ENCODE assay signal across 9 cellular contexts in the genomic region with DNA sequence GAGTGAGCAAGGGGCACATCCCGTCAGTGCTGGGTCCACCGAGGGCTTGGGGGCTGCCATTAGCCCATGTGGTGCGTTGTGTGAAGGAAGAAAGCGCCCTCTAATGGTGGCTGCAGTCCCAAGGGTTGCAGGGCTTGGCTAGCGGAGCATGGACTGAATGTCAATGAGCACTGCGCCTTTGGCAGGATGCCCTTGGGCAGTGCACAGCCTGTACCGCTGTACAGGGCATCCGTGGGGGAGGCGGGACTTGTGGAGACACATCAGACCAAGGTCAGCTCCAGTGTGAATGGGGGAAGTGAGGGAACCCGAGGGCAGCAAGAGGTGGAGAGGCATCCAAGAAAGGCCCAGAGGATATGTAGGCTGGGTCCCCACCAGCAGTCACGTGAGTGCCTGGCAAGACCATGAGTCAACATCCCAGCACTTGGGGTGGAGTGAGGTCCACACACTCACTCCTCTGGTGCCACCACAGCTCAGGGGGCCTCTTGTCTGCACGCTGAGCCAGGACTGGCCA.
DNase-seq lines count a peak whose midpoint lies in the region; TF ChIP-seq lines count a peak whose summit lies in the region.
"Had no signal": no experiment of that assay in that cellular context is flagged by ENCODE, and none has a peak within 500 bp of the region (broad histone marks: within the 10 kb centered on the region; RNA-seq: fewer than 3 reads in every experiment).

No MANE protein-coding gene starts in this region.

- 71 to 85% methylated on average over 12 of the region's 12 CpGs for WGBS in lower leg skin, 2 donors

- intact Hi-C loops in lower leg skin (cut with DNase I; ENCODE audit: low total_unique reads), result no loop called here

- TF ChIP-seq RAD21 in Ishikawa (IDR thresholded peaks at IDR 0.05; ENCODE audit: low read depth), result peak; percentile 52

- H3K36me3 Mint-ChIP-seq in neural progenitor cell, result no peaks in the 10 kb centered on the region

- H3K4me3 ChIP-seq in astrocyte of the cerebellum (ENCODE audit: low read depth, low read length) (no peak overlapping the region), neural progenitor cell (no peak overlapping the region), lower leg skin (ENCODE audit: low read depth, poor library complexity, severe bottlenecking) (no peak overlapping the region)
- H3K4me3 ChIP-seq: skin epidermis, tibial artery had no signal

- peak; percentile 3 for TF ChIP-seq CTCF in astrocyte of the cerebellum (IDR thresholded peaks at IDR 0.05; ENCODE audit: low read depth, low read length, missing control alignments)
- TF ChIP-seq CTCF in neural progenitor cell (IDR thresholded peaks at IDR 0.05), result peak; percentile 35
- TF ChIP-seq CTCF in lower leg skin (IDR thresholded peaks at IDR 0.05), result no peak

- no peak overlapping the region for H3K9ac ChIP-seq in neural progenitor cell

- no peak for TF ChIP-seq POLR2A in lower leg skin (IDR thresholded peaks at IDR 0.05)

- H3K36me3 ChIP-seq in neural progenitor cell, result no peaks in the 10 kb centered on the region
- H3K36me3 ChIP-seq: tibial artery had no signal

- no peaks in the 10 kb centered on the region for H3K4me1 ChIP-seq in neural progenitor cell
- H3K4me1 ChIP-seq: tibial artery had no signal

- no peak overlapping the region for H3K4me2 ChIP-seq in neural progenitor cell

- peak; percentile 65 for DNase-seq in ELR (ENCODE audit: low read depth)
- DNase-seq in astrocyte of the cerebellum (ENCODE audit: low read depth), result no peak
- DNase-seq in neural progenitor cell (ENCODE audit: low spot score), result peak; percentile 26
- DNase-seq in HPDE6-E6E7 (ENCODE audit: extremely low spot score), result no peak
- DNase-seq in NCI-H1048 (lab: John Stamatoyannopoulos, UW), result no peak
- no peak for DNase-seq in lower leg skin (ENCODE audit: low spot score in 2 of 2)
- DNase-seq: tibial artery had no signal

- H3K79me2 ChIP-seq in neural progenitor cell (ENCODE audit: low read depth), result no peaks in the 10 kb centered on the region

- no peak overlapping the region for H3K4me3 Mint-ChIP-seq in neural progenitor cell

- H3K27ac ChIP-seq in neural progenitor cell, result no peak overlapping the region
- H3K27ac ChIP-seq: skin epidermis, tibial artery had no signal

- no peaks in the 10 kb centered on the region for H4K20me1 ChIP-seq in neural progenitor cell (ENCODE audit: low read depth)

- H3F3A ChIP-seq in neural progenitor cell (ENCODE audit: low read depth), result no peaks in the 10 kb centered on the region

- in situ Hi-C loops in astrocyte of the cerebellum (cut with HindIII; ENCODE audit: low sequenced_read_pairs), result no loop called here

- no peak for TF ChIP-seq EP300 in Ishikawa (IDR thresholded peaks at IDR 0.05; ENCODE audit: borderline replicate concordance)

- peaks cover 14% of the 10 kb centered on the region for H3K4me1 Mint-ChIP-seq in neural progenitor cell

- no peaks in the 10 kb centered on the region for H3K9me3 Mint-ChIP-seq in neural progenitor cell

- H3K27me3 Mint-ChIP-seq in neural progenitor cell (ENCODE audit: insufficient read depth, low read depth), result peaks cover 6% of the 10 kb centered on the region

- no peaks in the 10 kb centered on the region for H3K27me3 ChIP-seq in neural progenitor cell

- H3K9me3 ChIP-seq in neural progenitor cell (ENCODE audit: low read depth), result no peaks in the 10 kb centered on the region
- H3K9me3 ChIP-seq: tibial artery had no signal

- H2AFZ ChIP-seq in neural progenitor cell (replicated peaks), result no peak overlapping the region

- H3K27ac Mint-ChIP-seq in neural progenitor cell, result no peak overlapping the region

TF ChIP-seq in Ishikawa, 13 proteins besides CTCF, POLR2A, EP300 and RAD21:
- TF ChIP-seq USF1 (IDR thresholded peaks at IDR 0.05) (peak; percentile 16; the same call in 1 of the 2 replicates), MAX (IDR thresholded peaks at IDR 0.05) (peak; percentile 23; the same call in 1 of the 2 replicates), TAF1 (IDR thresholded peaks at IDR 0.05; ENCODE audit: low read depth) (no peak), NFIC (IDR thresholded peaks at IDR 0.05) (peak; percentile 71), YY1 (IDR thresholded peaks at IDR 0.05; ENCODE audit: low read depth) (0 out of 2 replicates have a peak, but pooled peaks have one; percentile 24)
- TF ChIP-seq, protein P1, sequence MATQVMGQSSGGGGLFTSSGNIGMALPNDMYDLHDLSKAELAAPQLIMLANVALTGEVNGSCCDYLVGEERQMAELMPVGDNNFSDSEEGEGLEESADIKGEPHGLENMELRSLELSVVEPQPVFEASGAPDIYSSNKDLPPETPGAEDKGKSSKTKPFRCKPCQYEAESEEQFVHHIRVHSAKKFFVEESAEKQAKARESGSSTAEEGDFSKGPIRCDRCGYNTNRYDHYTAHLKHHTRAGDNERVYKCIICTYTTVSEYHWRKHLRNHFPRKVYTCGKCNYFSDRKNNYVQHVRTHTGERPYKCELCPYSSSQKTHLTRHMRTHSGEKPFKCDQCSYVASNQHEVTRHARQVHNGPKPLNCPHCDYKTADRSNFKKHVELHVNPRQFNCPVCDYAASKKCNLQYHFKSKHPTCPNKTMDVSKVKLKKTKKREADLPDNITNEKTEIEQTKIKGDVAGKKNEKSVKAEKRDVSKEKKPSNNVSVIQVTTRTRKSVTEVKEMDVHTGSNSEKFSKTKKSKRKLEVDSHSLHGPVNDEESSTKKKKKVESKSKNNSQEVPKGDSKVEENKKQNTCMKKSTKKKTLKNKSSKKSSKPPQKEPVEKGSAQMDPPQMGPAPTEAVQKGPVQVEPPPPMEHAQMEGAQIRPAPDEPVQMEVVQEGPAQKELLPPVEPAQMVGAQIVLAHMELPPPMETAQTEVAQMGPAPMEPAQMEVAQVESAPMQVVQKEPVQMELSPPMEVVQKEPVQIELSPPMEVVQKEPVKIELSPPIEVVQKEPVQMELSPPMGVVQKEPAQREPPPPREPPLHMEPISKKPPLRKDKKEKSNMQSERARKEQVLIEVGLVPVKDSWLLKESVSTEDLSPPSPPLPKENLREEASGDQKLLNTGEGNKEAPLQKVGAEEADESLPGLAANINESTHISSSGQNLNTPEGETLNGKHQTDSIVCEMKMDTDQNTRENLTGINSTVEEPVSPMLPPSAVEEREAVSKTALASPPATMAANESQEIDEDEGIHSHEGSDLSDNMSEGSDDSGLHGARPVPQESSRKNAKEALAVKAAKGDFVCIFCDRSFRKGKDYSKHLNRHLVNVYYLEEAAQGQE (IDR thresholded peaks at IDR 0.05; ENCODE audit: low read depth), result no peak

Comparison
In these comparisons a context has a peak if more than half of its experiments do, and no peak if none do; other contexts are left out.
1. DNase-seq: peak in ELR (single experiment) and neural progenitor cell (single experiment); none in astrocyte of the cerebellum (single experiment), HPDE6-E6E7 (single experiment), NCI-H1048 (single experiment) and lower leg skin (0 of 2).
2. CTCF ChIP-seq: peak in astrocyte of the cerebellum (single experiment) and neural progenitor cell (single experiment); none in lower leg skin (0 of 3).